ENCODE assay signal across 8 cellular contexts in genomic region chr2:69892838-69893421, GRCh38. TPM values are rescaled to one million over a fixed set of nuclear protein-coding genes. Genes with fewer than 3 reads are reported as not detected.
A peak's percentile ranks its signal among the peaks of the same experiment; 100 is the strongest.
DNase-seq lines count a peak whose midpoint lies in the region; ATAC-seq and TF ChIP-seq lines count a peak whose summit lies in the region.
"Not testable (repeated sequence)": the region's sequence is repeated elsewhere in the genome, so short reads cannot be mapped to it uniquely, and the experiment has no call there.

No MANE protein-coding gene starts in this region.

- H4K20me1 ChIP-seq in KMS-11 (ENCODE audit: insufficient read depth): not testable (repeated sequence)

- intact Hi-C loops in dendritic cell treated with granulocyte-macrophage colony-stimulating factor and Interleukin-4, amounts not matched to agents 40 ng/mL and 50 ng/mL, for 4 days (cut with micrococcal nuclease); tibial artery (cut with DNase I; ENCODE audit: low total_unique reads): not testable (repeated sequence)

- peak overlapping the region; percentile 100 for H3K27ac Mint-ChIP-seq in activated T-cell treated with anti-CD3 and anti-CD28 coated beads, Interleukin-2, amount 50 U/mL, for 72 hours
- peak overlapping the region; percentile 96 for H3K27ac Mint-ChIP-seq in dendritic cell treated with granulocyte-macrophage colony-stimulating factor and Interleukin-4, amounts not matched to agents 40 ng/mL and 50 ng/mL, for 4 days
- peak overlapping the region; percentile 99 for H3K27ac Mint-ChIP-seq in neural crest cell (ENCODE audit: unreplicated experiment)

- H2AFZ ChIP-seq in KMS-11 (ENCODE audit: low read depth): peak overlapping the region; percentile 95

- peaks cover 26% of the 10 kb centered on the region for H3K79me2 ChIP-seq in KMS-11 (ENCODE audit: insufficient read depth, low read depth)

- not testable (repeated sequence) for H3K9ac ChIP-seq in KMS-11; iPS-18a (ENCODE audit: low read length)

- DNase-seq in DMS53 (lab: John Stamatoyannopoulos, UW): peak; percentile 33
- peak; percentile 26 for DNase-seq in SK-MEL-5 (ENCODE audit: low read depth, low spot score)
- DNase-seq in activated T-cell treated with anti-CD3 and anti-CD28 coated beads, Interleukin-2, amount 50 U/mL, for 72 hours; neural crest cell (ENCODE audit: low read depth, low spot score); tibial artery: not testable (repeated sequence)

- H3K36me3 Mint-ChIP-seq in activated T-cell treated with anti-CD3 and anti-CD28 coated beads, Interleukin-2, amount 50 U/mL, for 72 hours (ENCODE audit: insufficient read depth in 2 of 2): peaks cover 9 to 28% of the 10 kb centered on the region in 2 donors
- H3K36me3 Mint-ChIP-seq in dendritic cell treated with granulocyte-macrophage colony-stimulating factor and Interleukin-4, amounts not matched to agents 40 ng/mL and 50 ng/mL, for 4 days (ENCODE audit: low read depth): peaks cover 36% of the 10 kb centered on the region
- not testable (repeated sequence) for H3K36me3 Mint-ChIP-seq in neural crest cell (ENCODE audit: low read depth)

- not testable (repeated sequence) for TF ChIP-seq CTCF in KMS-11 (conservative IDR thresholded peaks at IDR 0.05; ENCODE audit: low read depth, low read length); neural crest cell (conservative IDR thresholded peaks at IDR 0.05); tibial artery (IDR thresholded peaks at IDR 0.05)

- not testable (repeated sequence) for H3K27me3 ChIP-seq in KMS-11 (ENCODE audit: insufficient read depth, low read depth); iPS-18a (ENCODE audit: control insufficient read depth, insufficient read depth, low read length); tibial artery

- in situ Hi-C loops in SK-MEL-5 (cut with HindIII; ENCODE audit: low pct_unique_long_range_greater_than_20kb, low sequenced_read_pairs): not testable (repeated sequence)

- not testable (repeated sequence) for ATAC-seq in activated T-cell treated with anti-CD3 and anti-CD28 coated beads, Interleukin-2, amount 50 U/mL, for 72 hours (replicated peaks in 1 of 2)

- not testable (repeated sequence) for H3K9me3 Mint-ChIP-seq in activated T-cell treated with anti-CD3 and anti-CD28 coated beads, Interleukin-2, amount 50 U/mL, for 72 hours; dendritic cell treated with granulocyte-macrophage colony-stimulating factor and Interleukin-4, amounts not matched to agents 40 ng/mL and 50 ng/mL, for 4 days; neural crest cell

- not testable (repeated sequence) for H3K36me3 ChIP-seq in KMS-11 (ENCODE audit: insufficient read depth)
- H3K36me3 ChIP-seq in iPS-18a (ENCODE audit: control insufficient read depth, low read depth, low read length): peaks cover 21% of the 10 kb centered on the region
- H3K36me3 ChIP-seq in tibial artery: peaks cover 14 to 19% (median 19%) of the 10 kb centered on the region in 3 donors

- peak overlapping the region; percentile 40 for H3K4me2 ChIP-seq in KMS-11

- H3K4me1 Mint-ChIP-seq in activated T-cell treated with anti-CD3 and anti-CD28 coated beads, Interleukin-2, amount 50 U/mL, for 72 hours (ENCODE audit: low read depth): peaks cover 39% of the 10 kb centered on the region
- H3K4me1 Mint-ChIP-seq in dendritic cell treated with granulocyte-macrophage colony-stimulating factor and Interleukin-4, amounts not matched to agents 40 ng/mL and 50 ng/mL, for 4 days (ENCODE audit: low read depth): peaks cover 21% of the 10 kb centered on the region
- peaks cover 38% of the 10 kb centered on the region for H3K4me1 Mint-ChIP-seq in neural crest cell

- H3K27ac ChIP-seq in KMS-11; iPS-18a (ENCODE audit: low read length): not testable (repeated sequence)
- H3K27ac ChIP-seq in tibial artery: peak overlapping the region; percentile 81 to 85

- H3K4me3 ChIP-seq in KMS-11 (IDR thresholded peaks at IDR 0.05; ENCODE audit: insufficient read depth, low read depth, low read length): not testable (repeated sequence)
- H3K4me3 ChIP-seq in iPS-18a (ENCODE audit: low read length): peak overlapping the region; percentile 91
- peak overlapping the region; percentile 69 to 77 for H3K4me3 ChIP-seq in tibial artery

- H3K4me1 ChIP-seq in KMS-11 (ENCODE audit: low read depth, poor library complexity, severe bottlenecking) (peaks cover 12% of the 10 kb centered on the region), tibial artery (peaks cover 0 to 23% (median 12%) of the 10 kb centered on the region in 4 donors)
- H3K4me1 ChIP-seq in iPS-18a (ENCODE audit: control insufficient read depth, low read depth, low read length): not testable (repeated sequence)

- peak overlapping the region; percentile 98 to 100 for H3K4me3 Mint-ChIP-seq in activated T-cell treated with anti-CD3 and anti-CD28 coated beads, Interleukin-2, amount 50 U/mL, for 72 hours
- H3K4me3 Mint-ChIP-seq in dendritic cell treated with granulocyte-macrophage colony-stimulating factor and Interleukin-4, amounts not matched to agents 40 ng/mL and 50 ng/mL, for 4 days: peak overlapping the region; percentile 100
- H3K4me3 Mint-ChIP-seq in neural crest cell: peak overlapping the region; percentile 100

- not testable (repeated sequence) for H3K9me3 ChIP-seq in iPS-18a (ENCODE audit: control insufficient read depth, low read depth, low read length); tibial artery

- not testable (repeated sequence) for H3K27me3 Mint-ChIP-seq in activated T-cell treated with anti-CD3 and anti-CD28 coated beads, Interleukin-2, amount 50 U/mL, for 72 hours (ENCODE audit: low read depth); dendritic cell treated with granulocyte-macrophage colony-stimulating factor and Interleukin-4, amounts not matched to agents 40 ng/mL and 50 ng/mL, for 4 days
- H3K27me3 Mint-ChIP-seq in neural crest cell (ENCODE audit: low read depth): peaks cover 13% of the 10 kb centered on the region

RNA-seq across cellular contexts. Expression of gene SNRNP27, which starts 0.8 kb away (rescaled TPM):
- 65.8 and 70.1 TPM in 2 replicates for total RNA-seq in SK-MEL-5 (2014; rRNA removed; shearing (Covaris generic))
- polyA plus RNA-seq in SK-MEL-5 (2015; cell fraction: cytosol; rRNA removed): 83.3 and 99.6 TPM in 2 replicates
- 29.3 and 62.0 TPM in 2 replicates for polyA plus RNA-seq in SK-MEL-5 (2015; cell fraction: nucleus; rRNA removed)
- 10 to 100 TPM; 67.4 to 77.4 TPM for total RNA-seq in activated T-cell treated with anti-CD3 and anti-CD28 coated beads, Interleukin-2, amount 50 U/mL, for 72 hours
- total RNA-seq in neural crest cell: 65.5 and 67.8 TPM in 2 replicates

RNA-seq across cellular contexts. Expression of gene MXD1, which starts 22.0 kb away (rescaled TPM):
- total RNA-seq in SK-MEL-5 (2014; rRNA removed; shearing (Covaris generic)): 3.8 and 4.0 TPM in 2 replicates
- 2.5 and 4.3 TPM in 2 replicates for polyA plus RNA-seq in SK-MEL-5 (2015; cell fraction: cytosol; rRNA removed)
- 5.9 and 9.4 TPM in 2 replicates for polyA plus RNA-seq in SK-MEL-5 (2015; cell fraction: nucleus; rRNA removed)
- 10 to 100 TPM; 14.3 to 40.0 TPM for total RNA-seq in activated T-cell treated with anti-CD3 and anti-CD28 coated beads, Interleukin-2, amount 50 U/mL, for 72 hours
- 4.9 and 6.6 TPM in 2 replicates for total RNA-seq in neural crest cell
